16 cellular contexts compared by ENCODE assay signal in genomic region chr3:89216021-89216739, GRCh38.
DNase-seq lines count a peak whose midpoint lies in the region; ATAC-seq and TF ChIP-seq lines count a peak whose summit lies in the region.
"Had no signal": no experiment of that assay in that cellular context is flagged by ENCODE, and none has a peak within 500 bp of the region (broad histone marks: within the 10 kb centered on the region; RNA-seq: fewer than 3 reads in every experiment).

No MANE protein-coding gene starts in this region.

- H3K9me3 ChIP-seq in MG63 = no peaks in the 10 kb centered on the region
- H3K9me3 ChIP-seq: Peyer's patch had no signal

- no peaks in the 10 kb centered on the region for H3K36me3 ChIP-seq in MG63
- H3K36me3 ChIP-seq: Peyer's patch had no signal

- no peaks in the 10 kb centered on the region for H3K27me3 ChIP-seq in MG63
- H3K27me3 ChIP-seq: Peyer's patch had no signal

- ATAC-seq in HG03469 (IDR thresholded peaks at IDR 0.05; ENCODE audit: unreplicated experiment) = no peak
- ATAC-seq: HCT116 had no signal

- peaks cover 8% of the 10 kb centered on the region for H3K36me3 Mint-ChIP-seq in nephron (ENCODE audit: low read depth)

- H3K4me1 Mint-ChIP-seq in nephron = peaks cover 53% of the 10 kb centered on the region

- no peak overlapping the region for H3K4me3 Mint-ChIP-seq in nephron

- no peaks in the 10 kb centered on the region for H3K27me3 Mint-ChIP-seq in nephron (ENCODE audit: low read depth)

- H3K27ac ChIP-seq in coronary artery = no peak overlapping the region
- H3K27ac ChIP-seq: Peyer's patch had no signal

- DNase-seq in AG10803 (ENCODE audit: low read depth) (peak; percentile 3), LHCN-M2 (ENCODE audit: low read depth) (peak; percentile 32), coronary artery (ENCODE audit: low spot score) (no peak), DMS53 (lab: John Stamatoyannopoulos, UW) (no peak), MG63 (no peak), NCI-H2171 treated with DMSO at 0.1 percent for 48 hours (lab: John Stamatoyannopoulos, UW) (no peak)
- DNase-seq: AML-193, DMS79, KG1, NCI-H1092 treated with DMSO at 0.1 percent for 48 hours, NCI-H1694, Peyer's patch, Right ventricle myocardium superior had no signal

- TF ChIP-seq CTCF in AG10803 (conservative IDR thresholded peaks at IDR 0.05; ENCODE audit: low read length) (no peak), coronary artery (IDR thresholded peaks at IDR 0.05) (no peak), nephron (IDR thresholded peaks at IDR 0.05; ENCODE audit: unreplicated experiment in 3 of 3) (no peak)

- H3K27ac Mint-ChIP-seq in nephron = peak overlapping the region in 2 of 3 experiments; percentile 58 to 60

- H3K9me3 Mint-ChIP-seq in nephron = no peaks in the 10 kb centered on the region

- H3K4me3 ChIP-seq in AG10803 (ENCODE audit: low read length) (no peak overlapping the region), coronary artery (peak overlapping the region; percentile 11), MG63 (no peak overlapping the region)
- H3K4me3 ChIP-seq: Peyer's patch had no signal

Comparison
In these comparisons a context has a peak if more than half of its experiments do, and no peak if none do; other contexts are left out.
1. DNase-seq: peak in AG10803 (single experiment) and LHCN-M2 (single experiment); none in coronary artery (single experiment), DMS53 (single experiment), MG63 (single experiment) and NCI-H2171 treated with DMSO at 0.1 percent for 48 hours (single experiment).